Comparison of ENCODE assay signal across 8 cellular contexts in the genomic region with DNA sequence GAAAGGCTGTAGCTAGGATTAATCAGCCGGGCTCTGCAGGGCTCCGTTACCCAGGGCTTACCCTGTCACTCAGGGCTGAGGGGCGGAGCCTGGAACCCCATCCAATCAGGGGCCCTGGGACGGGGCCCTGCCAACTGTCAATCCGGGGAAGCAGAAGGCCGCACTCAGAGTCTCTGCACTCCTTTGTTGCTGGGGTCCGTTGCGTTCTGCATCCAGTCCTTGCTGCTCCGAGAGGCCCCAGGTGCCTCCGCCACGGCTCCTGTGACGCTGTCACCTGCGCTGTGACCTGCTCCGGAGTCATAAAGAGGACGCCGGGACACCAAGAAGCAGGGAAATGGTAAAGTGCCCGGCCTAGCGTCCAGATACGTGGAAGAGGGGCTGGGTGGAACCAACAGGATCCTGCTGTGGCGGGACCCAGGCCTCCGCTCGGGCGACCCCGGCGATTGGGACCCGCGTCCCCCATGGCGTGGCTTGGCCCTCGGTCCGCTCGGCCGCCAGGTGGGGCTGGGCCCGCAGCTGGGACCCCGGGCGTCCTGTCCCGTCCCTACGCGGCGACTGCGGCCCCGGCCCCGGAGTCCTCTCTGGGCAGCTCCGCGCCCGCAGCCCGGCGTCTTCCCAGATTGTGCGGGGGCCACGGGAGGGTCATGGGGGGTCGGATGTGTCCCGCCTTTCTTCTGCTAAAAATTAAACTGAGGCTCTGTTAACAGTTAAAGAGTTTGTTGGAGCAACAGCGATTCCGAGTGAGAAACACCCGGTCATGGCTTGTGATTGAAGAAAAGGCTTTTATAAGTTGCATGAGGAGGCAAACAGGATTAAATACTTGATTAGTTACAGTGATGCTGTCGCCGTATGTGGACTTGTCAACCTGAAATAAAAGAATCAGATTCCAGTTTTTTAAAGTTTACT. TPM values are rescaled to one million over a fixed set of nuclear protein-coding genes. Genes with fewer than 3 reads are reported as not detected.
A peak's percentile ranks its signal among the peaks of the same experiment; 100 is the strongest.
DNase-seq lines count a peak whose midpoint lies in the region; ATAC-seq and FAIRE-seq lines count a peak whose summit lies in the region.

A gene (plus strand): TSS at position 133 of the 906 bp plus-strand sequence. CDS start 7,431 bp downstream, outside the sequence.

- no peak within 1 kb of the TSS for H2BK15ac ChIP-seq in neuronal stem cell (ENCODE audit: low read length)

- WGBS in neuronal stem cell (ENCODE audit: extremely low coverage in 2 of 2, insufficient read length in 2 of 2, insufficient replicate concordance in 1 of 2), 2 donors: no CpG with 5 or more reads among the region's 56 CpGs

- H4K91ac ChIP-seq in neuronal stem cell (ENCODE audit: low read depth, low read length, poor library complexity): no peak within 1 kb of the TSS

- no peaks in the 10 kb centered on the region for H3K79me1 ChIP-seq in neuronal stem cell (ENCODE audit: low read depth, low read length)

- H3K4me1 ChIP-seq in neuronal stem cell (ENCODE audit: control insufficient read depth in 2 of 2, insufficient read depth in 1 of 2, low read depth in 1 of 2, low read length in 2 of 2) (peaks cover 6 to 8% of the 10 kb centered on the region in 2 donors), stomach smooth muscle (ENCODE audit: control insufficient read depth, insufficient read depth, low read length) (peaks cover 17% of the 10 kb centered on the region)

- peak within 1 kb of the TSS; percentile 80 for H3K18ac ChIP-seq in neuronal stem cell (ENCODE audit: low read length)

- no peak within 1 kb of the TSS for H3K14ac ChIP-seq in neuronal stem cell (ENCODE audit: low read length)

- peak; percentile 90 for ATAC-seq in GM21529 (IDR thresholded peaks at IDR 0.05; ENCODE audit: unreplicated experiment)

- no peak within 1 kb of the TSS for H2AK5ac ChIP-seq in neuronal stem cell (ENCODE audit: low read depth, low read length)

- H4K8ac ChIP-seq in neuronal stem cell (ENCODE audit: low read depth, low read length): no peak within 1 kb of the TSS

- no peaks in the 10 kb centered on the region for H3K27me3 ChIP-seq in neuronal stem cell (ENCODE audit: control insufficient read depth in 3 of 3, insufficient read depth in 3 of 3, low read depth in 1 of 3, low read length in 3 of 3)
- no peaks in the 10 kb centered on the region for H3K27me3 ChIP-seq in stomach smooth muscle (ENCODE audit: control insufficient read depth in 1 of 2, insufficient read depth in 2 of 2, low read length in 2 of 2)

- H3K4ac ChIP-seq in neuronal stem cell (ENCODE audit: low read length): no peak within 1 kb of the TSS

- H2BK5ac ChIP-seq in neuronal stem cell (ENCODE audit: low read length): peak within 1 kb of the TSS; percentile 46

- H3K4me3 ChIP-seq in neuronal stem cell (ENCODE audit: low read length in 2 of 2) (peak within 1 kb of the TSS; percentile 81 to 86), stomach smooth muscle (ENCODE audit: low read length in 2 of 2) (peak within 1 kb of the TSS; percentile 87 to 92)

- no peak within 1 kb of the TSS for H2BK120ac ChIP-seq in neuronal stem cell (ENCODE audit: low read depth, low read length)

- H3K27ac ChIP-seq in neuronal stem cell (replicated peaks; ENCODE audit: low read length) (peak within 1 kb of the TSS; percentile 90), stomach smooth muscle (ENCODE audit: low read length) (peak within 1 kb of the TSS; percentile 75)

- peaks cover 7 to 21% of the 10 kb centered on the region in 2 donors for H3K9me3 ChIP-seq in neuronal stem cell (replicated peaks in 1 of 2; ENCODE audit: control insufficient read depth in 2 of 2, insufficient read depth in 1 of 2, low read depth in 1 of 2, low read length in 2 of 2)
- no peaks in the 10 kb centered on the region for H3K9me3 ChIP-seq in stomach smooth muscle (ENCODE audit: control insufficient read depth in 2 of 2, low read length in 2 of 2)

- no peaks in the 10 kb centered on the region for H3K36me3 ChIP-seq in neuronal stem cell (replicated peaks in 1 of 2; ENCODE audit: control insufficient read depth in 2 of 2, insufficient read depth in 2 of 2, low read length in 2 of 2)
- no peaks in the 10 kb centered on the region for H3K36me3 ChIP-seq in stomach smooth muscle (ENCODE audit: control insufficient read depth in 2 of 2, insufficient read depth in 2 of 2, low read length in 2 of 2)

- DNase-seq in DMS153 (lab: John Stamatoyannopoulos, UW) (peak; percentile 61), LHCN-M2 (ENCODE audit: low read depth) (peak; percentile 71), SHP77 (lab: John Stamatoyannopoulos, UW) (peak; percentile 90 to 94), frontal cortex (ENCODE audit: low spot score in 2 of 2) (peak; percentile 94 to 95), neuronal stem cell (ENCODE audit: low spot score) (peak; percentile 93)
- DNase-seq in activated gamma-delta T cell treated with anti-CD3 and anti-CD28 coated beads, Interleukin-2, amount 50 U/mL, for 16 hours (ENCODE audit: low read depth): peak; percentile 75

- peak within 1 kb of the TSS; percentile 71 for H3K9ac ChIP-seq in neuronal stem cell (ENCODE audit: low read depth, low read length, poor library complexity)
- peak within 1 kb of the TSS; percentile 80 to 88 for H3K9ac ChIP-seq in stomach smooth muscle (ENCODE audit: low read length in 2 of 2)

- H2AFZ ChIP-seq in neuronal stem cell (ENCODE audit: low read length): peak within 1 kb of the TSS; percentile 97

- no peak within 1 kb of the TSS for H3K23ac ChIP-seq in neuronal stem cell (ENCODE audit: low read depth, low read length, poor library complexity)

- peak within 1 kb of the TSS; percentile 54 for H3K4me2 ChIP-seq in neuronal stem cell (ENCODE audit: insufficient read depth, low read length, poor library complexity, severe bottlenecking)

- FAIRE-seq in frontal cortex (lab: Jason Lieb, UNC): no peak

- H2BK12ac ChIP-seq in neuronal stem cell (ENCODE audit: low read length): no peak within 1 kb of the TSS

RNA-seq across cellular contexts. Expression of the gene that starts here (rescaled TPM):
- 0.80 and 0.90 TPM in 2 replicates for total RNA-seq in LHCN-M2 (2014; rRNA removed)
- polyA plus RNA-seq in LHCN-M2 (2012): 0.60 TPM
- 17.1 TPM for total RNA-seq in frontal cortex
- 3.0 TPM for polyA plus RNA-seq in neuronal stem cell (2013, experiment 1 of 2)
- polyA plus RNA-seq in neuronal stem cell (2013, experiment 2 of 2): 2.5 TPM

Comparison
In these comparisons a context has a peak if more than half of its experiments do, and no peak if none do; other contexts are left out.
1. Peak in every context shown above with its lines: DNase-seq, ATAC-seq, H3K4me3 ChIP-seq and H3K27ac ChIP-seq.
2. Peak in DNase-seq in LHCN-M2; RNA of the gene not detected or under 1 TPM.